In the genomic region with DNA sequence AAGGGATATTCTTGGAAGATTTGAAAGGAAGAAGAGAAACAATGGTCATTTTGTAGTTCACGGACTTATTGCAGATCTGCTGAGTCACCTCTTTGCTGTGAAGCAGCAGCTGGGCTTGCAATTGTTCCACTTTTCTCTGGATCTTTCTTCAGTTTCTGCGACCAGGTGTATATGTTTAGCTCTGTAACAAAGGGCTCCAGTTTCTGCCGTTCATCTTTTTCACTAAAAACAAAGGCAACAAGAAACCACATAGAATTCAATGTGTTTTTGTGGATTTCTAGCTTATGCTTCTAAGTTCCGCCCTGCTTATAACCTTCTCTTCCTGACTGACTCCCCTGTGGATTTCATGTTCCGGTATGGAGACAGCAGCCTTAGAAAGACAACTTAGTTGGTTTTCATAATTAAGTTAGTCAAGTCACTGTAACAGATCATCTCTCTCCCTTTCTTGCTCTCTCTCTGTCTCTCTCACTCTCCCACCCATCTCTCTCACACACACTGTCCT, we compare ENCODE assay signal across 1 cellular context.
TF ChIP-seq lines count a peak whose summit lies in the region.

No MANE protein-coding gene starts in this region.

TF ChIP-seq in IMR-90, 13 proteins besides CTCF, POLR2A, EP300 and RAD21 (continued from another document):
- TF ChIP-seq USF2 (IDR thresholded peaks at IDR 0.05; ENCODE audit: low read depth, low read length) (no peak), CHD1 (IDR thresholded peaks at IDR 0.05; ENCODE audit: low read depth, low read length) (no peak), BHLHE40 (IDR thresholded peaks at IDR 0.05; ENCODE audit: low read depth, low read length) (no peak)
